21 cellular contexts compared by ENCODE assay signal in genomic region chr2:59204040-59204439, GRCh38.
"Had no signal": no experiment of that assay in that cellular context is flagged by ENCODE, and none has a peak within 500 bp of the region (broad histone marks: within the 10 kb centered on the region; RNA-seq: fewer than 3 reads in every experiment).

No MANE protein-coding gene starts in this region.

- H3K36me3 Mint-ChIP-seq: naive thymus-derived CD4-positive, alpha-beta T cell had no signal

- H3K27ac Mint-ChIP-seq: endodermal cell; naive thymus-derived CD4-positive, alpha-beta T cell; nephron progenitor cell had no signal

- ATAC-seq: heart left ventricle; naive thymus-derived CD4-positive, alpha-beta T cell; psoas muscle; right lobe of liver had no signal

- H3K36me3 ChIP-seq: heart left ventricle, right lobe of liver, spleen, stomach, thoracic aorta, transverse colon had no signal

- H3K9me3 ChIP-seq: heart left ventricle, psoas muscle, right lobe of liver, stomach, thoracic aorta, transverse colon had no signal

- H3K4me3 Mint-ChIP-seq: endodermal cell; naive thymus-derived CD4-positive, alpha-beta T cell; nephron progenitor cell had no signal

- H3K27ac ChIP-seq: coronary artery, heart left ventricle, psoas muscle, right lobe of liver, spleen, stomach, thoracic aorta, transverse colon had no signal

- H3K4me3 ChIP-seq: coronary artery, heart left ventricle, psoas muscle, right lobe of liver, spleen, stomach, thoracic aorta, transverse colon had no signal

- DNase-seq: effector CD4-positive, alpha-beta T cell; endodermal cell; heart left ventricle; hypothalamus; kidney glomerular epithelial cell; mammary epithelial cell; naive thymus-derived CD4-positive, alpha-beta T cell; nephron progenitor cell; psoas muscle; retina; right lobe of liver; spleen; stimulated activated CD4-positive, alpha-beta T cell treated with anti-CD3 and anti-CD28 coated beads, Interleukin-15, amount 100 ng/mL, for 24 hours; stimulated activated CD4-positive, alpha-beta T cell treated with anti-CD3 and anti-CD28 coated beads, Interleukin-1b, Interleukin-23, amount 100 ng/mL, for 48 hours; stimulated activated CD4-positive, alpha-beta T cell treated with anti-CD3 and anti-CD28 coated beads, Interleukin-4, amount 100 ng/mL, for 24 hours; stimulated activated naive CD4-positive, alpha-beta T cell; stomach; substantia nigra; transverse colon had no signal

- H3K4me1 ChIP-seq: heart left ventricle, psoas muscle, right lobe of liver, spleen, stomach, transverse colon had no signal

- H3K27me3 ChIP-seq: right lobe of liver, spleen, stomach, transverse colon had no signal

- H3K27me3 Mint-ChIP-seq: naive thymus-derived CD4-positive, alpha-beta T cell had no signal

- H3K4me1 Mint-ChIP-seq: naive thymus-derived CD4-positive, alpha-beta T cell; nephron progenitor cell had no signal
